In genomic region chr13:51552027-51552426, GRCh38 we compare ENCODE assay signal across 23 cellular contexts. TPM values are rescaled to one million over a fixed set of nuclear protein-coding genes. Genes with fewer than 3 reads are reported as not detected.
A peak's percentile ranks its signal among the peaks of the same experiment; 100 is the strongest.
DNase-seq lines count a peak whose midpoint lies in the region; ATAC-seq and TF ChIP-seq lines count a peak whose summit lies in the region.
"Had no signal": no experiment of that assay in that cellular context is flagged by ENCODE, and none has a peak within 500 bp of the region (broad histone marks: within the 10 kb centered on the region; RNA-seq: fewer than 3 reads in every experiment).

No MANE protein-coding gene starts in this region.

- intact Hi-C loops in A673 (cut with micrococcal nuclease; ENCODE audit: unreplicated experiment) = no loop called here
- intact Hi-C loops in dendritic cell treated with granulocyte-macrophage colony-stimulating factor and Interleukin-4, amounts not matched to agents 40 ng/mL and 50 ng/mL, for 4 days (cut with micrococcal nuclease) = no loop called here

- H3K4me1 Mint-ChIP-seq in dendritic cell treated with granulocyte-macrophage colony-stimulating factor and Interleukin-4, amounts not matched to agents 40 ng/mL and 50 ng/mL, for 4 days (ENCODE audit: low read depth) = peaks cover 53% of the 10 kb centered on the region
- H3K4me1 Mint-ChIP-seq: T-helper 17 cell had no signal

- peak overlapping the region; percentile 30 for H3K27ac Mint-ChIP-seq in dendritic cell treated with granulocyte-macrophage colony-stimulating factor and Interleukin-4, amounts not matched to agents 40 ng/mL and 50 ng/mL, for 4 days
- H3K27ac Mint-ChIP-seq: activated naive CD4-positive, alpha-beta T cell treated with anti-CD3 and anti-CD28 coated beads for 36 hours; T-helper 17 cell had no signal

- H3K4me3 ChIP-seq in A673 (ENCODE audit: low read depth, low read length, poor library complexity, severe bottlenecking) (no peak overlapping the region), SK-N-MC (peak overlapping the region; percentile 32; the same call in 1 of the 2 replicates)
- H3K4me3 ChIP-seq: PC-9 had no signal

- no peaks in the 10 kb centered on the region for H3K27me3 ChIP-seq in A673 (replicated peaks; ENCODE audit: insufficient read depth, low read depth, low read length, poor library complexity)

- CTCF ChIA-PET in A673 (lab: Charles Lee) = no interaction called here

- no peak overlapping the region for H3K9ac ChIP-seq in SK-N-MC (ENCODE audit: insufficient read length)
- H3K9ac ChIP-seq: KMS-11 had no signal

- ATAC-seq in HG02798 (IDR thresholded peaks at IDR 0.05; ENCODE audit: poor library complexity, unreplicated experiment) (peak; percentile 37), HG03280 (IDR thresholded peaks at IDR 0.05; ENCODE audit: unreplicated experiment) (no peak)
- ATAC-seq: activated CD4-positive, CD25-positive, alpha-beta regulatory T cell treated with anti-CD3 and anti-CD28 coated beads, Interleukin-2, amount 50 U/mL, for 24 hours; activated T-cell treated with anti-CD3 and anti-CD28 coated beads, Interleukin-2, amount 50 U/mL, for 4 hours; T-helper 17 cell had no signal

- DNase-seq in A673 (ENCODE audit: low spot score) = no peak
- no peak for DNase-seq in SK-N-MC (ENCODE audit: low read depth, low spot score)
- no peak for DNase-seq in activated CD4-positive, CD25-positive, alpha-beta regulatory T cell treated with anti-CD3 and anti-CD28 coated beads, Interleukin-2, amount 50 U/mL, for 72 hours
- no peak for DNase-seq in NCI-H2171 (lab: John Stamatoyannopoulos, UW)
- DNase-seq in DMS 273 treated with DMSO at 0.1 percent for 48 hours (lab: John Stamatoyannopoulos, UW) = no peak
- DNase-seq: activated naive CD4-positive, alpha-beta T cell treated with anti-CD3 and anti-CD28 coated beads for 36 hours; activated T-cell treated with anti-CD3 and anti-CD28 coated beads, Interleukin-2, amount 50 U/mL, for 4 hours; aorta; Calu3; central memory CD4-positive, alpha-beta T cell; EL; GOT3; NCI-H1417 treated with DMSO at 0.1 percent for 48 hours; NCI-H526 treated with DMSO at 0.1 percent for 48 hours; occipital lobe; PC-9; T-helper 17 cell had no signal

- H3K27ac ChIP-seq in A673 (ENCODE audit: low read depth, low read length, poor library complexity, severe bottlenecking) (peak overlapping the region; percentile 60), SK-N-MC (peak overlapping the region; percentile 78)
- H3K27ac ChIP-seq: epithelial cell of prostate, KMS-11, PC-9 had no signal

- H3K36me3 Mint-ChIP-seq in dendritic cell treated with granulocyte-macrophage colony-stimulating factor and Interleukin-4, amounts not matched to agents 40 ng/mL and 50 ng/mL, for 4 days (ENCODE audit: low read depth) = no peaks in the 10 kb centered on the region

- H3K27me3 Mint-ChIP-seq in dendritic cell treated with granulocyte-macrophage colony-stimulating factor and Interleukin-4, amounts not matched to agents 40 ng/mL and 50 ng/mL, for 4 days = no peaks in the 10 kb centered on the region

- H3K4me1 ChIP-seq in A673 (ENCODE audit: insufficient read depth, low read length, poor library complexity, severe bottlenecking) = peaks cover 33% of the 10 kb centered on the region

- no peak overlapping the region for H3K4me3 Mint-ChIP-seq in dendritic cell treated with granulocyte-macrophage colony-stimulating factor and Interleukin-4, amounts not matched to agents 40 ng/mL and 50 ng/mL, for 4 days
- H3K4me3 Mint-ChIP-seq: activated naive CD4-positive, alpha-beta T cell treated with anti-CD3 and anti-CD28 coated beads for 36 hours; activated T-cell treated with anti-CD3 and anti-CD28 coated beads, Interleukin-2, amount 50 U/mL, for 4 hours; T-helper 17 cell had no signal

- H3K9me3 Mint-ChIP-seq in dendritic cell treated with granulocyte-macrophage colony-stimulating factor and Interleukin-4, amounts not matched to agents 40 ng/mL and 50 ng/mL, for 4 days = no peaks in the 10 kb centered on the region
- H3K9me3 Mint-ChIP-seq: activated naive CD4-positive, alpha-beta T cell treated with anti-CD3 and anti-CD28 coated beads for 36 hours; activated T-cell treated with anti-CD3 and anti-CD28 coated beads, Interleukin-2, amount 50 U/mL, for 4 hours had no signal

- BruUV-seq in A673 (replicated peaks; lab: Mats Ljungman, UMichigan) = no TSS peak

- TF ChIP-seq CTCF in A673 (conservative IDR thresholded peaks at IDR 0.05; ENCODE audit: low read depth, low read length) = no peak

- H3K9me3 ChIP-seq in A673 (ENCODE audit: low read depth, low read length, poor library complexity, severe bottlenecking) (no peaks in the 10 kb centered on the region), SK-N-MC (ENCODE audit: low read depth, low read length) (no peaks in the 10 kb centered on the region)

- H3K36me3 ChIP-seq in A673 (ENCODE audit: insufficient read depth, low read length, poor library complexity, severe bottlenecking) (no peaks in the 10 kb centered on the region), SK-N-MC (ENCODE audit: insufficient read depth, low read length) (no peaks in the 10 kb centered on the region)

- POLR2A ChIA-PET in A673 (lab: Charles Lee; ENCODE audit: low non-redundant PET) = no interaction called here

RNA-seq across cellular contexts. Expression of gene WDFY2, which starts 32.2 kb away (rescaled TPM):
- 45.5 and 50.3 TPM in 2 replicates for total RNA-seq in A673 (2021)
